ENCODE assay signal across 14 cellular contexts in genomic region chr7:140841316-140841715, GRCh38.
"Had no signal": no experiment of that assay in that cellular context is flagged by ENCODE, and none has a peak within 500 bp of the region (broad histone marks: within the 10 kb centered on the region; RNA-seq: fewer than 3 reads in every experiment).

No MANE protein-coding gene starts in this region.

- H3K27me3 ChIP-seq: cardiac muscle cell, colonic mucosa, esophagus squamous epithelium, gastroesophageal sphincter, heart right ventricle, ovary had no signal

- H3K27ac ChIP-seq: cardiac muscle cell, colonic mucosa, esophagus squamous epithelium, gastroesophageal sphincter, heart right ventricle, ovary had no signal

- H3K4me3 ChIP-seq: cardiac muscle cell, colonic mucosa, esophagus squamous epithelium, gastroesophageal sphincter, heart right ventricle, ovary had no signal

- DNase-seq: activated naive CD4-positive, alpha-beta T cell treated with anti-CD3 and anti-CD28 coated beads, Interleukin-2, amount 10 ng/mL, durations not matched to agents 7 days and 5 days; activated T-cell treated with anti-CD3 and anti-CD28 coated beads for 4 hours; colonic mucosa; effector CD4-positive, alpha-beta T cell; esophagus squamous epithelium; heart right ventricle; ovary; stimulated activated naive CD8-positive, alpha-beta T cell treated with anti-CD3 and anti-CD28 coated beads, Interleukin-15, Interleukin-2, amounts not matched to agents 100 U/mL and 50 U/mL, for 24 hours; T-helper 2 cell; trophoblast cell had no signal

- ATAC-seq: activated CD4-positive, CD25-positive, alpha-beta regulatory T cell treated with anti-CD3 and anti-CD28 coated beads, Interleukin-2, amount 50 U/mL, for 24 hours; gastroesophageal sphincter; heart right ventricle; sciatic nerve; stimulated activated naive CD8-positive, alpha-beta T cell treated with anti-CD3 and anti-CD28 coated beads, Interleukin-15, Interleukin-2, amounts not matched to agents 100 U/mL and 50 U/mL, for 24 hours had no signal
